In genomic region chr20:50169329-50169823, GRCh38 we compare ENCODE assay signal across 1 cellular context.
TF ChIP-seq lines count a peak whose summit lies in the region.

No MANE protein-coding gene starts in this region.

TF ChIP-seq in HEK293, 187 proteins besides CTCF, POLR2A, EP300 and RAD21 (continued from another document):
- TF ChIP-seq ZNF645 (tag by site-specific recombination; IDR thresholded peaks at IDR 0.05) (no peak), KLF16 (tag by site-specific recombination; IDR thresholded peaks at IDR 0.05) (no peak), ZSCAN16 (tag by site-specific recombination; IDR thresholded peaks at IDR 0.05) (no peak)
